Comparison of ENCODE assay signal across 8 cellular contexts in the genomic region with DNA sequence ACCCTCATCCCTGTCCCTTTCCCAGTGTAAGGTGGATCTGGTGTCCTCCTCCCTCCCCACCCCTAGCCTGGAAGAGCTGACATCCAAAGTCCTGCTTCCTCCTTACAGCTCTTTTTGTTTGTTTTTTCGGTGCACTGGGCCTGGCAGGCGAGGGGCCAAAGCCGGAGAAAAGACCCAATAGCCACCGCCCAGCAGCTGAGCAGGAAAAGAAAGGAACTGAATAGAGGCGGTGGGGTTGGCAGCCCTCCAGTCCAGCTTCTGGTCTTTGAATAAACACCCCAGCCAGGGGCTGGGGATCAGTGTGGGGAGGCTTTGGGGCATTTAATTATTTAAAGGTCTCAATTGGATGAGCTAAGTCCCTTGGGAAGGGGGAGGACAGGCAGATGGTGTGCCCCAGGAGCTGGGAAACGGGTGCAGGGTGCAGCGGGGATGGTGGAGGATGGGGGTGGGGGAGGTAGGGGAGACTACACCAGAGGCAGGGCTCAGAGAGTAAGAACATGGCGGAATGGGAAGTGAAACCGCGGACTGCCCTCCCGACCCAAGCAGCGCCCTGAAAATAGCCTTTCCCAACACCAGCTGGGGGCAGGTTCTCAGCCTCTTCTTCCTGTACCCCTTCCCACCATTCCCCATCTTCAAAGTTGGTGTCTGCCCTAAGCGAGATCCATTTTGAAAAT. TPM values are rescaled to one million over a fixed set of nuclear protein-coding genes. Genes with fewer than 3 reads are reported as not detected.
DNase-seq lines count a peak whose midpoint lies in the region; ATAC-seq and TF ChIP-seq lines count a peak whose summit lies in the region.

No MANE protein-coding gene starts in this region.

- BruUV-seq in mammary epithelial cell (replicated peaks; lab: Mats Ljungman, UMichigan): no TSS peak

- H3K4me1 ChIP-seq in breast epithelium (peaks cover 12 to 38% of the 10 kb centered on the region in 2 donors), mammary epithelial cell (ENCODE audit: insufficient read depth, low read length) (peaks cover 16% of the 10 kb centered on the region), Peyer's patch (peaks cover 15 to 72% (median 40%) of the 10 kb centered on the region in 4 donors)

- CTCF ChIA-PET in mammary epithelial cell (lab: Charles Lee; ENCODE audit: low non-redundant PET): no interaction called here

- 68% methylated on average over 6 of the region's 13 CpGs for WGBS in mammary epithelial cell (ENCODE audit: low coverage, missing lambda C conversion rate)

- H2AFZ ChIP-seq in mammary epithelial cell (ENCODE audit: low read depth, low read length): no peak overlapping the region

- TF ChIP-seq CTCF in breast epithelium (IDR thresholded peaks at IDR 0.05): no peak
- no peak for TF ChIP-seq CTCF in mammary epithelial cell (conservative IDR thresholded peaks at IDR 0.05 in 1 of 2, IDR thresholded peaks at IDR 0.05 in 1 of 2; ENCODE audit: extremely low read depth in 1 of 2, insufficient read depth in 1 of 2, low read depth in 1 of 2, low read length in 2 of 2)
- TF ChIP-seq CTCF in Peyer's patch (IDR thresholded peaks at IDR 0.05): no peak

- ATAC-seq in Right ventricle myocardium superior (ENCODE audit: poor library complexity): peak; percentile 2
- peak; percentile 0 for ATAC-seq in sciatic nerve

- H3K27ac ChIP-seq in breast epithelium: peak overlapping the region; percentile 92 to 98
- H3K27ac ChIP-seq in mammary epithelial cell (ENCODE audit: insufficient read depth, low read depth, low read length): no peak overlapping the region
- peak overlapping the region; percentile 95 to 96 (median 96) for H3K27ac ChIP-seq in Peyer's patch

- no peaks in the 10 kb centered on the region for H4K20me1 ChIP-seq in mammary epithelial cell (ENCODE audit: insufficient read depth, low read length)

- dilution Hi-C loops in mammary epithelial cell (cut with HindIII; ENCODE audit: low sequenced_read_pairs): no loop called here

- H3K79me2 ChIP-seq in mammary epithelial cell (ENCODE audit: insufficient read depth, low read length): no peaks in the 10 kb centered on the region

- H3K9me3 ChIP-seq in breast epithelium (no peaks in the 10 kb centered on the region), mammary epithelial cell (replicated peaks; ENCODE audit: insufficient read depth, low read length) (no peaks in the 10 kb centered on the region), Peyer's patch (no peaks in the 10 kb centered on the region)

- no peak overlapping the region for H3K9ac ChIP-seq in mammary epithelial cell (ENCODE audit: insufficient read depth, low read length)

- TF ChIP-seq POLR2A in breast epithelium (IDR thresholded peaks at IDR 0.05) (no peak), Peyer's patch (IDR thresholded peaks at IDR 0.05) (no peak)

- H3K4me3 ChIP-seq in breast epithelium: no peak overlapping the region
- H3K4me3 ChIP-seq in mammary epithelial cell (replicated peaks in 1 of 3; ENCODE audit: insufficient read depth in 1 of 3, low read depth in 2 of 3, low read length in 3 of 3): no peak overlapping the region
- peak overlapping the region in 2 of 4 donors; percentile 4 to 30 for H3K4me3 ChIP-seq in Peyer's patch

- DNase-seq in breast epithelium (ENCODE audit: low spot score in 2 of 2) (peak in 1 of 2 donors; percentile 65), mammary epithelial cell (no peak), Peyer's patch (peak; percentile 71 to 83 (median 77)), Right ventricle myocardium superior (peak; percentile 87), sciatic nerve (ENCODE audit: low spot score) (peak; percentile 85), 8988T (no peak), foreskin melanocyte (no peak)
- DNase-seq in activated CD8-positive, alpha-beta memory T cell treated with anti-CD3 and anti-CD28 coated beads, Interleukin-2, amount 50 U/mL, for 4 hours: no peak

- H3K27me3 ChIP-seq in breast epithelium: no peaks in the 10 kb centered on the region
- no peaks in the 10 kb centered on the region for H3K27me3 ChIP-seq in mammary epithelial cell (ENCODE audit: insufficient read depth, low read length)
- no peaks in the 10 kb centered on the region for H3K27me3 ChIP-seq in Peyer's patch

- in situ Hi-C loops in mammary epithelial cell (cut with MboI; ENCODE audit: low sequenced_read_pairs in 2 of 2): loop anchor here in 1 of 2 donors (25.0 kb wide), 1 partner anchor 387 kb away; no protein-coding TSS in a partner anchor

- H3K36me3 ChIP-seq in breast epithelium (no peaks in the 10 kb centered on the region), mammary epithelial cell (ENCODE audit: insufficient read depth, low read length) (no peaks in the 10 kb centered on the region), Peyer's patch (no peaks in the 10 kb centered on the region)

- intact Hi-C loops in breast epithelium (cut with DNase I; ENCODE audit: low total_unique reads) (no loop called here), mammary epithelial cell (cut with micrococcal nuclease) (loop anchor here (2.0 kb wide), 2 partner anchors 19 to 45 kb away; no protein-coding TSS in a partner anchor), Right ventricle myocardium superior (cut with DNase I) (no loop called here), sciatic nerve (cut with DNase I) (no loop called here)

- H3K4me2 ChIP-seq in mammary epithelial cell (ENCODE audit: insufficient read depth, low read depth, low read length): no peak overlapping the region

RNA-seq across cellular contexts. Expression of gene BTG2, which starts 20.2 kb away (rescaled TPM):
- total RNA-seq in breast epithelium (100 to 1,000 TPM in 2 of 3 donors, 10 to 100 TPM in 1; 82.7 to 271 (median 102) TPM), mammary epithelial cell (100 to 1,000 TPM in 1 of 2 donors, 10 to 100 TPM in 1; 74.8 to 107 TPM), Peyer's patch (100 to 1,000 TPM in 1 of 4 donors, 10 to 100 TPM in 3; 45.0 to 129 (median 58.8) TPM), Right ventricle myocardium superior (40.5 TPM), sciatic nerve (83.5 TPM)
- polyA plus RNA-seq in mammary epithelial cell: 47.2 TPM
- polyA minus RNA-seq in mammary epithelial cell: 57.2 TPM

RNA-seq across cellular contexts. Expression of gene FMOD, which starts 25.4 kb away (rescaled TPM):
- total RNA-seq in breast epithelium (100 to 1,000 TPM in 1 of 3 donors, 10 to 100 TPM in 2; 79.6 to 132 (median 92.4) TPM), mammary epithelial cell (1 to 10 TPM in 1 of 2 donors, not detected in 1; 1.5 TPM), Peyer's patch (10 to 100 TPM; 10.5 to 33.8 (median 12.2) TPM), Right ventricle myocardium superior (5.9 TPM), sciatic nerve (126 TPM)
- polyA plus RNA-seq in mammary epithelial cell: not detected
- polyA minus RNA-seq in mammary epithelial cell: not detected

Comparison
In these comparisons a context has a peak if more than half of its experiments do, and no peak if none do; other contexts are left out.
1. DNase-seq: peak in Peyer's patch (3 of 3), Right ventricle myocardium superior (single experiment) and sciatic nerve (single experiment); none in mammary epithelial cell (single experiment), 8988T (single experiment), foreskin melanocyte (single experiment) and activated CD8-positive, alpha-beta memory T cell treated with anti-CD3 and anti-CD28 coated beads, Interleukin-2, amount 50 U/mL, for 4 hours (single experiment).